Comparison of ENCODE assay signal across 25 cellular contexts in the genomic region with DNA sequence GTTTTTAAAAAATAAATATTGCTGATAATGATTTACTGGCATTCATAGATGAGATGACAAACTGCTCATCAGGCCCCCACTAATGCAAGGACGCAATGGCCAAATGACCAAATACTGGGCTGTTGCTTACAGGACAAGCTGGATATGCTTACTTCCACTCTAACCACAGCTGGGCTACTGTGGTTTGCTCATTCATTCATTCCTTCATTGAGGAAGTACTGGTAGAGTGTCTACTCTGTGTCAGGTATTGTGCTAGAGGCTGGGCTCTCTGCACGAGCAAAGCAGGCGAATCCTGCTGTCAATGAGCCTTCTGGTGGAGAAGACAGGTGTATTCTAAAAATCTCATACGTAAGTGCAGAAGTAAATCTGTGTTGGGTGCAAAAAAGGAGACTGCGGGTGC.
"Had no signal": no experiment of that assay in that cellular context is flagged by ENCODE, and none has a peak within 500 bp of the region (broad histone marks: within the 10 kb centered on the region; RNA-seq: fewer than 3 reads in every experiment).

No MANE protein-coding gene starts in this region.

- H3K79me2 ChIP-seq: parathyroid adenoma had no signal

- FAIRE-seq: islet of Langerhans, kidney had no signal

- H3K27ac ChIP-seq: lower lobe of right lung, parathyroid adenoma, right atrium auricular region, right lobe of liver, tibial nerve, uterus had no signal

- H3K36me3 ChIP-seq: left lung, lower lobe of right lung, right atrium auricular region, right lobe of liver, tibial nerve, uterus had no signal

- H3K9ac ChIP-seq: parathyroid adenoma had no signal

- ATAC-seq: left colon; left lung; naive thymus-derived CD8-positive, alpha-beta T cell; stimulated activated memory B cell treated with anti-CD40 and anti-IgM and Interleukin-4, amounts not matched to agents 10 μg/mL and 1 μg/mL and 100 μg/mL, for 72 hours; stimulated activated naive CD8-positive, alpha-beta T cell treated with anti-CD3 and anti-CD28 coated beads, Interleukin-15, amount 100 ng/mL, for 72 hours had no signal

- H3K4me3 ChIP-seq: left lung, lower lobe of right lung, right atrium auricular region, right lobe of liver, smooth muscle cell, tibial nerve, uterus had no signal

- DNase-seq: hypothalamus; immature natural killer cell; kidney; left colon; left lung; lower lobe of right lung; mammary epithelial cell; mesenchymal stem cell; naive thymus-derived CD8-positive, alpha-beta T cell; occipital lobe; right lobe of liver; stimulated activated CD4-positive, alpha-beta T cell treated with anti-CD3 and anti-CD28 coated beads, Interleukin-1b, Interleukin-23, amount 100 ng/mL, for 48 hours; stimulated activated CD4-positive, alpha-beta T cell treated with anti-CD3 and anti-CD28 coated beads, Interleukin-2, amount 100 ng/mL, for 48 hours; stimulated activated CD4-positive, alpha-beta T cell treated with anti-CD3 and anti-CD28 coated beads, Interleukin-4, amount 100 ng/mL, for 4 hours; stimulated activated CD8-positive, alpha-beta memory T cell treated with anti-CD3 and anti-CD28 coated beads, Interleukin-4, amount 100 ng/mL, for 48 hours; stimulated activated naive CD4-positive, alpha-beta T cell treated with Interleukin-2 at 50 U/mL for 16 hours; stimulated activated naive CD8-positive, alpha-beta T cell treated with anti-CD3 and anti-CD28 coated beads, Interleukin-15, amount 100 ng/mL, for 72 hours; substantia nigra; uterus had no signal

- H2AFZ ChIP-seq: parathyroid adenoma had no signal

- H3K4me2 ChIP-seq: smooth muscle cell had no signal

- H3K9me3 ChIP-seq: left lung, lower lobe of right lung, right atrium auricular region, right lobe of liver, tibial nerve, uterus had no signal

- H3K27me3 ChIP-seq: left lung, right atrium auricular region, right lobe of liver, tibial nerve, uterus had no signal

- H3K4me1 ChIP-seq: uterus had no signal
